In genomic region chr5:40677456-40677855, GRCh38 we compare ENCODE assay signal across 11 cellular contexts. TPM values are rescaled to one million over a fixed set of nuclear protein-coding genes. Genes with fewer than 3 reads are reported as not detected.
A peak's percentile ranks its signal among the peaks of the same experiment; 100 is the strongest.
DNase-seq lines count a peak whose midpoint lies in the region; ATAC-seq, FAIRE-seq and TF ChIP-seq lines count a peak whose summit lies in the region.
"Had no signal": no experiment of that assay in that cellular context is flagged by ENCODE, and none has a peak within 500 bp of the region (broad histone marks: within the 10 kb centered on the region; RNA-seq: fewer than 3 reads in every experiment).

No MANE protein-coding gene starts in this region.

- BruUV-seq in endothelial cell of umbilical vein (replicated peaks; lab: Mats Ljungman, UMichigan): no TSS peak

- H3K4me3 ChIP-seq in DND-41 (ENCODE audit: low read depth in 1 of 2, low read length in 2 of 2) (peak overlapping the region; percentile 46 to 59; a peak in 3 of 4 replicates), RWPE2 (ENCODE audit: severe bottlenecking) (peak overlapping the region; percentile 36), endothelial cell of umbilical vein (replicated peaks in 1 of 3; ENCODE audit: insufficient read depth in 1 of 3, low read depth in 1 of 3, low read length in 3 of 3) (peak overlapping the region in 2 of 3 experiments; percentile 45 to 76), rectal smooth muscle tissue (ENCODE audit: low read length) (no peak overlapping the region), MG63 (no peak overlapping the region)

- dilution Hi-C loops in endothelial cell of umbilical vein (cut with MboI; ENCODE audit: extremely low pct_ligation_motif_present, low sequenced_read_pairs): no loop called here

- POLR2A ChIA-PET in endothelial cell of umbilical vein (lab: Charles Lee): interaction anchor here (0.8 kb wide), 1 partner anchor 56 kb away, joined by 3 read pairs; no protein-coding TSS in a partner anchor

- no peak for FAIRE-seq in endothelial cell of umbilical vein (lab: Jason Lieb, UNC)
- FAIRE-seq: urothelium cell line had no signal

- DNase-seq in DND-41 (no peak), RWPE2 (ENCODE audit: low spot score) (no peak), endothelial cell of umbilical vein (ENCODE audit: low read depth, low spot score) (no peak), 8988T (no peak), MG63 (no peak)
- DNase-seq: naive B cell, NCI-H526 had no signal

- CTCF ChIA-PET in endothelial cell of umbilical vein (lab: Charles Lee): interaction anchor here (0.7 to 1.7 kb wide), 12 partner anchors 9 to 949 kb away, joined by 3 to 9 read pairs (median 5); no protein-coding TSS in a partner anchor

- H3K9me1 ChIP-seq in endothelial cell of umbilical vein (replicated peaks; ENCODE audit: control insufficient read depth, extremely low read depth, insufficient read depth, low read length): no peaks in the 10 kb centered on the region

- H2AFZ ChIP-seq in DND-41 (ENCODE audit: low read depth, low read length) (0 out of 2 replicates have a peak overlapping the region, but pooled peaks have one; percentile 0), endothelial cell of umbilical vein (ENCODE audit: low read depth, low read length) (no peak overlapping the region)

- H3K27me3 ChIP-seq in DND-41 (ENCODE audit: insufficient read depth, low read length, poor library complexity) (no peaks in the 10 kb centered on the region), RWPE2 (ENCODE audit: insufficient read depth, poor library complexity, severe bottlenecking) (no peaks in the 10 kb centered on the region), endothelial cell of umbilical vein (ENCODE audit: control insufficient read depth in 2 of 2, insufficient read depth in 2 of 2, low read length in 2 of 2) (no peaks in the 10 kb centered on the region), rectal smooth muscle tissue (ENCODE audit: control insufficient read depth, insufficient read depth, low read length) (no peaks in the 10 kb centered on the region), MG63 (no peaks in the 10 kb centered on the region)

- H3K27ac ChIP-seq in DND-41 (ENCODE audit: low read length) (peak overlapping the region; percentile 97), RWPE2 (ENCODE audit: poor library complexity, severe bottlenecking) (peak overlapping the region; percentile 94), endothelial cell of umbilical vein (ENCODE audit: insufficient read depth, low read depth, low read length) (peak overlapping the region; percentile 76), rectal smooth muscle tissue (ENCODE audit: low read depth, low read length) (peak overlapping the region; percentile 28)

- TF ChIP-seq POLR2A in endothelial cell of umbilical vein (IDR thresholded peaks at IDR 0.05; ENCODE audit: low read depth, low read length): no peak

- intact Hi-C loops in endothelial cell of umbilical vein (cut with micrococcal nuclease): loop anchor here (5.0 kb wide), 2 partner anchors 455 to 570 kb away; no protein-coding TSS in a partner anchor

- H3K36me3 ChIP-seq in DND-41 (ENCODE audit: insufficient read depth, low read length) (peaks cover 22% of the 10 kb centered on the region), RWPE2 (ENCODE audit: low read depth) (peaks cover 14% of the 10 kb centered on the region), endothelial cell of umbilical vein (ENCODE audit: control insufficient read depth in 2 of 2, extremely low read depth in 1 of 2, insufficient read depth in 2 of 2, low read length in 2 of 2) (peaks cover 0 to 6% of the 10 kb centered on the region in 2 experiments), rectal smooth muscle tissue (ENCODE audit: control insufficient read depth, insufficient read depth, low read length) (peaks cover 9% of the 10 kb centered on the region), MG63 (no peaks in the 10 kb centered on the region)

- H3K9ac ChIP-seq in DND-41 (ENCODE audit: low read depth, low read length) (peak overlapping the region; percentile 81), endothelial cell of umbilical vein (replicated peaks; ENCODE audit: extremely low read depth, insufficient read depth, low read length) (peak overlapping the region; percentile 81), rectal smooth muscle tissue (ENCODE audit: low read length) (no peak overlapping the region)

- H3K4me2 ChIP-seq in DND-41 (ENCODE audit: insufficient read depth, low read length) (peak overlapping the region; percentile 55), endothelial cell of umbilical vein (ENCODE audit: insufficient read depth, low read length) (peak overlapping the region; percentile 95)

- H3K79me2 ChIP-seq in DND-41 (ENCODE audit: insufficient read depth, low read length) (peaks cover 74% of the 10 kb centered on the region), endothelial cell of umbilical vein (ENCODE audit: control insufficient read depth, insufficient read depth, low read length) (peaks cover 45% of the 10 kb centered on the region)

- H4K20me1 ChIP-seq in DND-41 (ENCODE audit: insufficient read depth, low read length) (peaks cover 27% of the 10 kb centered on the region), endothelial cell of umbilical vein (replicated peaks; ENCODE audit: control insufficient read depth, extremely low read depth, insufficient read depth, low read length) (no peaks in the 10 kb centered on the region)

- H3K9me3 ChIP-seq in DND-41 (ENCODE audit: insufficient read depth, low read length, severe bottlenecking) (no peaks in the 10 kb centered on the region), RWPE2 (ENCODE audit: severe bottlenecking) (no peaks in the 10 kb centered on the region), endothelial cell of umbilical vein (replicated peaks; ENCODE audit: control insufficient read depth, insufficient read depth, low read length) (no peaks in the 10 kb centered on the region), MG63 (no peaks in the 10 kb centered on the region)

- no peak for TF ChIP-seq CTCF in DND-41 (IDR thresholded peaks at IDR 0.05; ENCODE audit: borderline replicate concordance, extremely low read depth, low read length, poor library complexity, severe bottlenecking)
- no peak for TF ChIP-seq CTCF in RWPE2 (IDR thresholded peaks at IDR 0.05; ENCODE audit: poor library complexity, severe bottlenecking)
- no peak for TF ChIP-seq CTCF in endothelial cell of umbilical vein (IDR thresholded peaks at IDR 0.05; ENCODE audit: extremely low read depth in 1 of 2, insufficient read depth in 1 of 2, low read depth in 1 of 2, low read length in 2 of 2)

- H3K4me1 ChIP-seq in DND-41 (ENCODE audit: insufficient read depth, low read length) (peaks cover 55% of the 10 kb centered on the region), RWPE2 (ENCODE audit: insufficient read depth, poor library complexity, severe bottlenecking) (peaks cover 28% of the 10 kb centered on the region), endothelial cell of umbilical vein (ENCODE audit: control insufficient read depth, extremely low read depth, insufficient read depth, low read length) (peaks cover 26% of the 10 kb centered on the region), rectal smooth muscle tissue (ENCODE audit: control insufficient read depth, insufficient read depth, low read length) (no peaks in the 10 kb centered on the region)

- ATAC-seq in DND-41 (ENCODE audit: insufficient read depth, low read depth): no peak
- no peak for ATAC-seq in RWPE2 (ENCODE audit: low read depth)
- no peak for ATAC-seq in GM21529 (IDR thresholded peaks at IDR 0.05; ENCODE audit: unreplicated experiment)
- no peak for ATAC-seq in HG03039 (IDR thresholded peaks at IDR 0.05; ENCODE audit: unreplicated experiment)

TF ChIP-seq in endothelial cell of umbilical vein, 7 proteins besides CTCF, POLR2A, EP300 and RAD21:
- TF ChIP-seq POLR2AphosphoS5 (IDR thresholded peaks at IDR 0.05; ENCODE audit: insufficient read depth, low read depth, low read length) (no peak), MAX (IDR thresholded peaks at IDR 0.05; ENCODE audit: insufficient read depth, insufficient read length) (no peak), MYC (IDR thresholded peaks at IDR 0.05; ENCODE audit: low read depth, low read length) (no peak), GATA2 (IDR thresholded peaks at IDR 0.05; ENCODE audit: insufficient read depth, insufficient read length, low read depth, low read length) (no peak), EZH2 (IDR thresholded peaks at IDR 0.05; ENCODE audit: borderline replicate concordance, low read depth, low read length, severe bottlenecking) (no peak), FOS (IDR thresholded peaks at IDR 0.05; ENCODE audit: borderline replicate concordance, insufficient read depth, low read length) (no peak), JUN (IDR thresholded peaks at IDR 0.05; ENCODE audit: borderline replicate concordance, insufficient read depth, insufficient read length, low read depth) (no peak)

RNA-seq across cellular contexts. Expression of gene PTGER4, which starts 2.3 kb away (rescaled TPM):
- 22.5 and 23.6 TPM in 2 replicates for total RNA-seq in endothelial cell of umbilical vein
- 35.9 and 37.4 TPM in 2 replicates for polyA plus RNA-seq in endothelial cell of umbilical vein
- polyA plus RNA-seq in endothelial cell of umbilical vein (2011; cell fraction: cytosol; rRNA removed): 15.6 and 34.0 TPM in 2 replicates
- 16.1 and 18.9 TPM in 2 replicates for polyA plus RNA-seq in endothelial cell of umbilical vein (2011; cell fraction: nucleus; rRNA removed)
- polyA plus RNA-seq in endothelial cell of umbilical vein (2012): 14.7 and 21.5 TPM in 2 replicates
- polyA minus RNA-seq in endothelial cell of umbilical vein: 14.1 and 17.7 TPM in 2 replicates
- 3.5 TPM for polyA minus RNA-seq in endothelial cell of umbilical vein (2011; cell fraction: cytosol; rRNA and poly(A)+ RNA removed)
- polyA minus RNA-seq in endothelial cell of umbilical vein (2011; cell fraction: nucleus; rRNA and poly(A)+ RNA removed): 23.7 and 42.1 TPM in 2 replicates
- 1.2 and 2.1 TPM in 2 replicates for total RNA-seq in MG63 (2014; rRNA removed; shearing (Covaris generic); ENCODE audit: low replicate concordance)

Comparison
In these comparisons a context has a peak if more than half of its experiments do, and no peak if none do; other contexts are left out.
1. H3K27ac ChIP-seq: peak in every context shown above with its lines; median percentile 97 in DND-41; 94 in RWPE2; 76 in endothelial cell of umbilical vein; 28 in rectal smooth muscle tissue.
2. H3K4me3 ChIP-seq: peak in DND-41 (2 of 2), RWPE2 (single experiment) and endothelial cell of umbilical vein (2 of 3); none in rectal smooth muscle tissue (single experiment) and MG63 (single experiment).